In genomic region chr21:39094087-39094785, GRCh38 we compare ENCODE assay signal across 1 cellular context.
TF ChIP-seq lines count a peak whose summit lies in the region.

No MANE protein-coding gene starts in this region.

TF ChIP-seq in GM12878, 131 proteins besides CTCF, POLR2A, EP300 and RAD21 (continued from another document):
- no peak for TF ChIP-seq BCL3 (IDR thresholded peaks at IDR 0.05; ENCODE audit: borderline replicate concordance, insufficient read depth, low read depth, low read length, poor library complexity, severe bottlenecking)
